ENCODE assay signal across 1 cellular context in the genomic region with DNA sequence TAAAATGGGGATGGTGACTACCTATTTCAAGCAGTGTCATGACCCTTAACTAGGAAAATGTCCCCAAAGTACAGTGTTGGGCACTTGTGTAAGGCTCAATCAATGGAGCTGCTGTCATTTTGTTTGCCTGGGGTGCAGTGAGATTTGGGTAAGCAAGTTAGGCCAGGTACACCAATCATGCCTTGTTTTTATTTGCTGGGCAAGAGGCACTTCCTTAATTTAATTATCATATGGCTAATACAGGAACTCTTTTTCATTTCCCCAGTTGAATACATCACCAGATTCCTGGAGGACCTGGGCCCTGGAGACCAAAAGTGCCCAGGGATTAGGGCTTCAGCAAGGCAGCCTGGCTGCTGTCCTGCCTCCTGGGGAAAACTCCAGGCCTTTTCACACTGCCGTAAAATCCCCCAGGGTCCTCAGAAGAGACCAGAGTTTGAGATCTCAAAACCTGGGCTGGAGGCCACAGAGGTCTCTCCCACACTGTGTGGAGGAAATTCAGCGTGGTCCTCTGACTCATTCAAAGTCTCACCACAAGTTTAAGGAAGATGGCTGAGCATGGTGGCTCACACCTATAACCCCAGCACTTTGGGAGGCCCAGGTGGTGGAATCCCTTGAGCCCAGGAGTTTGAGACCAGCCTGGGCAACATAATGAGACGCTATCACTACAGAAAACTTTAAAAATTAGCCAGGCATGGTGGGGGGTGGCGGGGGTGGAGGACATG.
TF ChIP-seq lines count a peak whose summit lies in the region.

No MANE protein-coding gene starts in this region.

TF ChIP-seq in IMR-90, 13 proteins besides CTCF, POLR2A, EP300 and RAD21 (continued from another document):
- TF ChIP-seq MXI1 (IDR thresholded peaks at IDR 0.05; ENCODE audit: borderline replicate concordance, low read depth, low read length) = no peak
- TF ChIP-seq CHD1 (IDR thresholded peaks at IDR 0.05; ENCODE audit: low read depth, low read length) = no peak
- no peak for TF ChIP-seq MAZ (IDR thresholded peaks at IDR 0.05; ENCODE audit: borderline replicate concordance, low read depth, low read length)
- TF ChIP-seq RCOR1 (IDR thresholded peaks at IDR 0.05; ENCODE audit: insufficient replicate concordance, low read length) = no peak
